8 cellular contexts compared by ENCODE assay signal in genomic region chr11:128522063-128522942, GRCh38.
A peak's percentile ranks its signal among the peaks of the same experiment; 100 is the strongest.
DNase-seq lines count a peak whose midpoint lies in the region; ATAC-seq and TF ChIP-seq lines count a peak whose summit lies in the region.

No MANE protein-coding gene starts in this region.

- peak; percentile 94 for DNase-seq in NCI-H774 (lab: John Stamatoyannopoulos, UW)
- peak; percentile 67 to 84 for DNase-seq in activated CD8-positive, alpha-beta memory T cell treated with anti-CD3 and anti-CD28 coated beads for 1 hour (ENCODE audit: extremely low read depth in 1 of 2, low read depth in 1 of 2)
- DNase-seq in effector CD8-positive, alpha-beta T cell (lab: John Stamatoyannopoulos, UW) = peak; percentile 71
- DNase-seq in lung microvascular endothelial cell (ENCODE audit: low read depth in 2 of 2) = peak; percentile 97 to 99
- peak; percentile 76 to 90 (median 87) for DNase-seq in stimulated activated CD4-positive, alpha-beta T cell treated with anti-CD3 and anti-CD28 coated beads, TNF-alpha, amount 100 ng/mL, for 24 hours (ENCODE audit: low read depth in 3 of 3)

- H3K27ac ChIP-seq in C4-2B = peak overlapping the region; percentile 38

- TF ChIP-seq CTCF in C4-2B (conservative IDR thresholded peaks at IDR 0.05) = no peak

- ATAC-seq in GM19328 (IDR thresholded peaks at IDR 0.05; ENCODE audit: unreplicated experiment) = peak; percentile 82
- ATAC-seq in HG03460 (IDR thresholded peaks at IDR 0.05; ENCODE audit: unreplicated experiment) = peak; percentile 70

Comparison
In these comparisons a context has a peak if more than half of its experiments do, and no peak if none do; other contexts are left out.
1. Peak in every context shown above with its lines: DNase-seq, ATAC-seq and H3K27ac ChIP-seq.